Comparison of ENCODE assay signal across 1 cellular context in genomic region chr19:11173516-11174155, GRCh38.
A peak's percentile ranks its signal among the peaks of the same experiment; 100 is the strongest.
TF ChIP-seq lines count a peak whose summit lies in the region.

No MANE protein-coding gene starts in this region.

TF ChIP-seq in K562, 482 proteins besides CTCF, POLR2A, EP300 and RAD21:
- peak; percentile 78 for TF ChIP-seq ZFP36 (IDR thresholded peaks at IDR 0.05; ENCODE audit: low read depth, low read length, partially characterized antibody)
- TF ChIP-seq NCOA1 (IDR thresholded peaks at IDR 0.05; ENCODE audit: low read depth), result no peak
- peak; percentile 12 for TF ChIP-seq ARHGAP35 (IDR thresholded peaks at IDR 0.05; ENCODE audit: partially characterized antibody)
- TF ChIP-seq ZNF444 (CRISPR knock-in tag; IDR thresholded peaks at IDR 0.05), result no peak
